12 cellular contexts compared by ENCODE assay signal in genomic region chr19:36246006-36246391, GRCh38. TPM values are rescaled to one million over a fixed set of nuclear protein-coding genes. Genes with fewer than 3 reads are reported as not detected.
A peak's percentile ranks its signal among the peaks of the same experiment; 100 is the strongest.
DNase-seq lines count a peak whose midpoint lies in the region; ATAC-seq, FAIRE-seq and TF ChIP-seq lines count a peak whose summit lies in the region.
"Had no signal": no experiment of that assay in that cellular context is flagged by ENCODE, and none has a peak within 500 bp of the region (broad histone marks: within the 10 kb centered on the region; RNA-seq: fewer than 3 reads in every experiment).

No MANE protein-coding gene starts in this region.

- H3K27ac ChIP-seq in liver (ENCODE audit: low read depth in 1 of 2, low read length in 2 of 2) (no peak overlapping the region), HepG2 (ENCODE audit: extremely low read length, insufficient read depth, low read length) (no peak overlapping the region)

- CTCF ChIA-PET in HepG2 (lab: Yijun Ruan, JAX; ENCODE audit: low intra/inter-chr PET ratio, low total read pairs) = no interaction called here

- no peak overlapping the region for H3K4me2 ChIP-seq in HepG2 (ENCODE audit: low read depth, low read length)

- TF ChIP-seq CTCF in liver (IDR thresholded peaks at IDR 0.05; ENCODE audit: low read depth, low read length, missing input control) = no peak
- TF ChIP-seq CTCF in HepG2 (CRISPR knock-in tag; IDR thresholded peaks at IDR 0.05) = no peak
- TF ChIP-seq CTCF in nephron progenitor cell (IDR thresholded peaks at IDR 0.05) = no peak

- peak overlapping the region; percentile 16 for H3K27ac Mint-ChIP-seq in nephron progenitor cell
- H3K27ac Mint-ChIP-seq: CD4-positive, alpha-beta T cell; stimulated activated effector memory CD8-positive, alpha-beta T cell treated with anti-CD3 and anti-CD28 coated beads, Interleukin-12 subunit alpha, Interleukin-12 subunit beta, amount 100 ng/mL, for 72 hours had no signal

- FAIRE-seq in HepG2 (lab: Jason Lieb, UNC) = no peak

- DNase-seq in HepG2 (ENCODE audit: low spot score) (no peak), nephron progenitor cell (no peak), NAMALWA (ENCODE audit: low spot score) (no peak), GM03348 (ENCODE audit: low spot score) (no peak), T-helper 9 cell (no peak)
- DNase-seq: activated gamma-delta T cell treated with Interleukin-2 at 50 U/mL for 16 hours; CD4-positive, alpha-beta T cell; effector CD4-positive, alpha-beta T cell had no signal

- H3K4me1 ChIP-seq in liver (ENCODE audit: control insufficient read depth in 4 of 4, insufficient read depth in 4 of 4, low read length in 3 of 4) = peaks cover 0 to 2% (median 0%) of the 10 kb centered on the region in 4 donors
- H3K4me1 ChIP-seq in HepG2 (ENCODE audit: insufficient read depth, low read length) = no peaks in the 10 kb centered on the region

- peaks cover 11% of the 10 kb centered on the region for H3K4me1 Mint-ChIP-seq in nephron progenitor cell
- H3K4me1 Mint-ChIP-seq: stimulated activated effector memory CD8-positive, alpha-beta T cell treated with anti-CD3 and anti-CD28 coated beads, Interleukin-12 subunit alpha, Interleukin-12 subunit beta, amount 100 ng/mL, for 72 hours had no signal

- H3K27me3 Mint-ChIP-seq in nephron progenitor cell (ENCODE audit: low read depth, poor library complexity) = peaks cover 24% of the 10 kb centered on the region

- H3K4me3 Mint-ChIP-seq in nephron progenitor cell = peak overlapping the region; percentile 67
- H3K4me3 Mint-ChIP-seq: CD4-positive, alpha-beta T cell; stimulated activated effector memory CD8-positive, alpha-beta T cell treated with anti-CD3 and anti-CD28 coated beads, Interleukin-12 subunit alpha, Interleukin-12 subunit beta, amount 100 ng/mL, for 72 hours had no signal

- POLR2A ChIA-PET in HepG2 (lab: Yijun Ruan, JAX) = no interaction called here

- intact Hi-C loops in HepG2 (cut with micrococcal nuclease; ENCODE audit: unreplicated experiment) = no loop called here

- TF ChIP-seq EP300 in HepG2 (IDR thresholded peaks at IDR 0.05; ENCODE audit: low read depth in 2 of 2, low read length in 2 of 2) = no peak
- no peak for TF ChIP-seq EP300 in HepG2 (CRISPR knock-in tag; IDR thresholded peaks at IDR 0.05; ENCODE audit: borderline replicate concordance)

- H3K79me2 ChIP-seq in HepG2 (ENCODE audit: insufficient read depth, low read length) = no peaks in the 10 kb centered on the region

- H3K4me3 ChIP-seq in liver (ENCODE audit: low read depth in 1 of 3, low read length in 3 of 3) (peak overlapping the region in 2 of 3 donors; percentile 27 to 49), HepG2 (replicated peaks in 1 of 3; ENCODE audit: insufficient read depth in 1 of 3, low read depth in 2 of 3, low read length in 3 of 3) (no peak overlapping the region)

- peaks cover 22% of the 10 kb centered on the region for H3K36me3 Mint-ChIP-seq in nephron progenitor cell (ENCODE audit: low read depth)
- H3K36me3 Mint-ChIP-seq: stimulated activated effector memory CD8-positive, alpha-beta T cell treated with anti-CD3 and anti-CD28 coated beads, Interleukin-12 subunit alpha, Interleukin-12 subunit beta, amount 100 ng/mL, for 72 hours had no signal

- TF ChIP-seq POLR2A in HepG2 (IDR thresholded peaks at IDR 0.05; ENCODE audit: insufficient read depth in 1 of 2, low read depth in 2 of 2, low read length in 2 of 2) = no peak

- H3K27me3 ChIP-seq in liver (ENCODE audit: control insufficient read depth in 4 of 4, insufficient read depth in 4 of 4, low read length in 3 of 4) (no peaks in the 10 kb centered on the region), HepG2 (ENCODE audit: control insufficient read depth in 1 of 2, insufficient read depth in 2 of 2, low read length in 2 of 2) (no peaks in the 10 kb centered on the region)

- H3K9ac ChIP-seq in liver (ENCODE audit: low read depth in 1 of 2, low read length in 2 of 2) (no peak overlapping the region), HepG2 (ENCODE audit: insufficient read depth, low read depth, low read length) (no peak overlapping the region)

- no TSS peak for BruUV-seq in HepG2 (replicated peaks; lab: Mats Ljungman, UMichigan)

- no peaks in the 10 kb centered on the region for H3K36me3 ChIP-seq in liver (ENCODE audit: control insufficient read depth in 4 of 4, insufficient read depth in 3 of 4, low read depth in 1 of 4, low read length in 3 of 4)
- no peaks in the 10 kb centered on the region for H3K36me3 ChIP-seq in HepG2 (replicated peaks in 1 of 2; ENCODE audit: control insufficient read depth in 1 of 2, insufficient read depth in 2 of 2, low read length in 2 of 2)

- peaks cover 10 to 36% (median 23%) of the 10 kb centered on the region in 4 donors for H3K9me3 ChIP-seq in liver (ENCODE audit: control insufficient read depth in 4 of 4, low read length in 3 of 4)
- H3K9me3 ChIP-seq in HepG2 (ENCODE audit: low read length) = no peaks in the 10 kb centered on the region; the same call in 1 of the 2 replicates

- ATAC-seq in HepG2 = no peak
- ATAC-seq in esophagus mucosa = peak; percentile 17
- no peak for ATAC-seq in GM21423 (IDR thresholded peaks at IDR 0.05; ENCODE audit: unreplicated experiment)
- ATAC-seq: stimulated activated effector memory CD8-positive, alpha-beta T cell treated with anti-CD3 and anti-CD28 coated beads, Interleukin-12 subunit alpha, Interleukin-12 subunit beta, amount 100 ng/mL, for 72 hours had no signal

- TF ChIP-seq RAD21 in liver (IDR thresholded peaks at IDR 0.05) (no peak), HepG2 (CRISPR knock-in tag; IDR thresholded peaks at IDR 0.05) (no peak)

- H2AFZ ChIP-seq in HepG2 (ENCODE audit: low read length) = no peak overlapping the region

- no peaks in the 10 kb centered on the region for H4K20me1 ChIP-seq in HepG2 (ENCODE audit: insufficient read depth, low read length)

- WGBS in liver = 38% methylated on average over 28 of the region's 28 CpGs
- WGBS in HepG2 (ENCODE audit: low lambda C conversion rate) = 81% methylated on average over 27 of the region's 28 CpGs

- in situ Hi-C loops in HepG2 (cut with HindIII; ENCODE audit: extremely low pct_ligation_motif_present, low pct_unique_long_range_greater_than_20kb) = no loop called here

- peaks cover 21% of the 10 kb centered on the region for H3K9me3 Mint-ChIP-seq in nephron progenitor cell

TF ChIP-seq in liver, 16 proteins besides CTCF, POLR2A, EP300 and RAD21 (continues in another document):
- no peak for TF ChIP-seq EGR1 (IDR thresholded peaks at IDR 0.05; ENCODE audit: low read depth in 2 of 2)

TF ChIP-seq in HepG2, 621 proteins besides CTCF, POLR2A, EP300 and RAD21 (continues in another document):
- no peak for TF ChIP-seq SATB2 (CRISPR knock-in tag; IDR thresholded peaks at IDR 0.05)

RNA-seq across cellular contexts. Expression of gene ZNF146, which starts 31.1 kb away (rescaled TPM):
- total RNA-seq in liver = 10 to 100 TPM; 29.2 to 48.6 TPM
- 10 to 100 TPM; 16.6 to 19.0 TPM for polyA plus RNA-seq in liver
- total RNA-seq in HepG2 (2016; rRNA removed; fragmentation: Illumina TruSeq; extraction: Trizol) = 52.7 and 93.3 TPM in 2 replicates
- total RNA-seq in HepG2 (2016; cell fraction: cytosol; rRNA removed; fragmentation: Illumina TruSeq; extraction: Trizol; ENCODE audit: low read depth) = 7.1 and 7.2 TPM in 2 replicates
- 53.6 and 86.2 TPM in 2 replicates for total RNA-seq in HepG2 (2016; cell fraction: insoluble cytoplasmic fraction; rRNA removed; fragmentation: Illumina TruSeq; extraction: Trizol)
- total RNA-seq in HepG2 (2016; cell fraction: membrane; rRNA removed; fragmentation: Illumina TruSeq; extraction: Trizol) = 33.9 and 37.0 TPM in 2 replicates
- 30.3 and 37.2 TPM in 2 replicates for total RNA-seq in HepG2 (2016; cell fraction: nucleus; rRNA removed; fragmentation: Illumina TruSeq; extraction: Trizol)
- polyA plus RNA-seq in HepG2 (2011; rRNA removed) = 26.8 and 28.4 TPM in 2 replicates
- polyA plus RNA-seq in HepG2 (2011; cell fraction: cytosol; rRNA removed) = 12.6 and 22.7 TPM in 2 replicates
- polyA plus RNA-seq in HepG2 (2011; cell fraction: nucleus; rRNA removed) = 11.3 and 18.6 TPM in 2 replicates
- 47.9 and 48.1 TPM in 2 replicates for polyA plus RNA-seq in HepG2 (2012)
- polyA plus RNA-seq in HepG2 (2016; cell fraction: cytosol; fragmentation: Illumina TruSeq; extraction: Trizol; ENCODE audit: low read depth) = 3.7 and 4.0 TPM in 2 replicates
- 71.0 and 81.5 TPM in 2 replicates for polyA plus RNA-seq in HepG2 (2016; cell fraction: insoluble cytoplasmic fraction; fragmentation: Illumina TruSeq; extraction: Trizol; ENCODE audit: low read depth)
- polyA plus RNA-seq in HepG2 (2016; cell fraction: membrane; fragmentation: Illumina TruSeq; extraction: Trizol; ENCODE audit: low read depth) = 15.3 and 15.4 TPM in 2 replicates
- 56.6 and 59.5 TPM in 2 replicates for polyA plus RNA-seq in HepG2 (2016; cell fraction: nucleus; fragmentation: Illumina TruSeq; extraction: Trizol; ENCODE audit: insufficient read depth, low read depth)
- polyA minus RNA-seq in HepG2 (2011; rRNA and poly(A)+ RNA removed; ENCODE audit: low replicate concordance) = 8.8 and 18.0 TPM in 2 replicates
- polyA minus RNA-seq in HepG2 (2011; cell fraction: cytosol; rRNA and poly(A)+ RNA removed) = 25.7 and 28.9 TPM in 2 replicates
- polyA minus RNA-seq in HepG2 (2011; cell fraction: nucleus; rRNA and poly(A)+ RNA removed) = 31.7 and 48.7 TPM in 2 replicates
- total RNA-seq in esophagus mucosa = 35.9 TPM

RNA-seq across cellular contexts. Expression of gene ZNF565, which starts 31.5 kb away (rescaled TPM):
- total RNA-seq in liver (1 to 10 TPM; 2.3 to 4.9 TPM), HepG2 (2016; rRNA removed; fragmentation: Illumina TruSeq; extraction: Trizol) (5.2 and 6.0 TPM in 2 replicates), esophagus mucosa (2.1 TPM)
- polyA plus RNA-seq in liver (1 to 10 TPM in 1 of 2 donors, under 1 TPM in 1; 0.95 to 2.2 TPM), HepG2 (2011; rRNA removed) (1.8 and 2.1 TPM in 2 replicates)
- total RNA-seq in HepG2 (2016; cell fraction: cytosol; rRNA removed; fragmentation: Illumina TruSeq; extraction: Trizol; ENCODE audit: low read depth) = 2.6 and 3.3 TPM in 2 replicates
- total RNA-seq in HepG2 (2016; cell fraction: insoluble cytoplasmic fraction; rRNA removed; fragmentation: Illumina TruSeq; extraction: Trizol) = 5.1 and 5.7 TPM in 2 replicates
- total RNA-seq in HepG2 (2016; cell fraction: membrane; rRNA removed; fragmentation: Illumina TruSeq; extraction: Trizol) = 3.8 and 4.2 TPM in 2 replicates
- total RNA-seq in HepG2 (2016; cell fraction: nucleus; rRNA removed; fragmentation: Illumina TruSeq; extraction: Trizol) = 3.8 and 5.4 TPM in 2 replicates
- 0.95 and 1.4 TPM in 2 replicates for polyA plus RNA-seq in HepG2 (2011; cell fraction: cytosol; rRNA removed)
- 2.5 and 3.3 TPM in 2 replicates for polyA plus RNA-seq in HepG2 (2011; cell fraction: nucleus; rRNA removed)
- polyA plus RNA-seq in HepG2 (2012) = 2.3 and 2.4 TPM in 2 replicates
- 0.63 and 0.91 TPM in 2 replicates for polyA plus RNA-seq in HepG2 (2016; cell fraction: cytosol; fragmentation: Illumina TruSeq; extraction: Trizol; ENCODE audit: low read depth)
- 3.6 and 3.8 TPM in 2 replicates for polyA plus RNA-seq in HepG2 (2016; cell fraction: insoluble cytoplasmic fraction; fragmentation: Illumina TruSeq; extraction: Trizol; ENCODE audit: low read depth)
- polyA plus RNA-seq in HepG2 (2016; cell fraction: membrane; fragmentation: Illumina TruSeq; extraction: Trizol; ENCODE audit: low read depth) = 1.5 and 1.6 TPM in 2 replicates
- polyA plus RNA-seq in HepG2 (2016; cell fraction: nucleus; fragmentation: Illumina TruSeq; extraction: Trizol; ENCODE audit: insufficient read depth, low read depth) = 4.5 and 4.8 TPM in 2 replicates
- polyA minus RNA-seq in HepG2 (2011; rRNA and poly(A)+ RNA removed; ENCODE audit: low replicate concordance) = 2.0 and 2.7 TPM in 2 replicates
- polyA minus RNA-seq in HepG2 (2011; cell fraction: cytosol; rRNA and poly(A)+ RNA removed) = 1.2 and 2.2 TPM in 2 replicates
- polyA minus RNA-seq in HepG2 (2011; cell fraction: nucleus; rRNA and poly(A)+ RNA removed) = 5.4 and 7.6 TPM in 2 replicates

Comparison
In these comparisons a context has a peak if more than half of its experiments do, and no peak if none do; other contexts are left out.
1. H3K4me3 ChIP-seq: peak in liver (2 of 3); none in HepG2 (0 of 3).